1 cellular context compared by ENCODE assay signal in genomic region chr14:95046711-95047681, GRCh38.
TF ChIP-seq lines count a peak whose summit lies in the region.

No MANE protein-coding gene starts in this region.

TF ChIP-seq in HEK293, 187 proteins besides CTCF, POLR2A, EP300 and RAD21 (continued from another document):
- no peak; the same call in 1 of the 2 replicates for TF ChIP-seq PATZ1 (tag by site-specific recombination; IDR thresholded peaks at IDR 0.05)
- peak; percentile 60; the same call in 1 of the 2 replicates for TF ChIP-seq BCL11A (tag by site-specific recombination; IDR thresholded peaks at IDR 0.05; ENCODE audit: low read depth)
- peak; percentile 55 for TF ChIP-seq GLIS1 (tag by site-specific recombination; IDR thresholded peaks at IDR 0.05)
- TF ChIP-seq ZNF24 (tag by site-specific recombination; IDR thresholded peaks at IDR 0.05): no peak
- no peak for TF ChIP-seq ZNF426 (tag by site-specific recombination; IDR thresholded peaks at IDR 0.05)
- 0 out of 2 replicates have a peak, but pooled peaks have one; percentile 40 for TF ChIP-seq ZNF561 (tag by site-specific recombination; IDR thresholded peaks at IDR 0.05; ENCODE audit: borderline replicate concordance)
- peak; percentile 33 for TF ChIP-seq ZFHX2 (tag by site-specific recombination; conservative IDR thresholded peaks at IDR 0.05)
- no peak for TF ChIP-seq ZNF16 (tag by site-specific recombination; IDR thresholded peaks at IDR 0.05; ENCODE audit: low read depth)
- TF ChIP-seq ZNF341 (tag by site-specific recombination; IDR thresholded peaks at IDR 0.05; ENCODE audit: low read depth): no peak
- no peak for TF ChIP-seq ZNF433 (tag by site-specific recombination; IDR thresholded peaks at IDR 0.05; ENCODE audit: low read depth)
- TF ChIP-seq, protein P1, sequence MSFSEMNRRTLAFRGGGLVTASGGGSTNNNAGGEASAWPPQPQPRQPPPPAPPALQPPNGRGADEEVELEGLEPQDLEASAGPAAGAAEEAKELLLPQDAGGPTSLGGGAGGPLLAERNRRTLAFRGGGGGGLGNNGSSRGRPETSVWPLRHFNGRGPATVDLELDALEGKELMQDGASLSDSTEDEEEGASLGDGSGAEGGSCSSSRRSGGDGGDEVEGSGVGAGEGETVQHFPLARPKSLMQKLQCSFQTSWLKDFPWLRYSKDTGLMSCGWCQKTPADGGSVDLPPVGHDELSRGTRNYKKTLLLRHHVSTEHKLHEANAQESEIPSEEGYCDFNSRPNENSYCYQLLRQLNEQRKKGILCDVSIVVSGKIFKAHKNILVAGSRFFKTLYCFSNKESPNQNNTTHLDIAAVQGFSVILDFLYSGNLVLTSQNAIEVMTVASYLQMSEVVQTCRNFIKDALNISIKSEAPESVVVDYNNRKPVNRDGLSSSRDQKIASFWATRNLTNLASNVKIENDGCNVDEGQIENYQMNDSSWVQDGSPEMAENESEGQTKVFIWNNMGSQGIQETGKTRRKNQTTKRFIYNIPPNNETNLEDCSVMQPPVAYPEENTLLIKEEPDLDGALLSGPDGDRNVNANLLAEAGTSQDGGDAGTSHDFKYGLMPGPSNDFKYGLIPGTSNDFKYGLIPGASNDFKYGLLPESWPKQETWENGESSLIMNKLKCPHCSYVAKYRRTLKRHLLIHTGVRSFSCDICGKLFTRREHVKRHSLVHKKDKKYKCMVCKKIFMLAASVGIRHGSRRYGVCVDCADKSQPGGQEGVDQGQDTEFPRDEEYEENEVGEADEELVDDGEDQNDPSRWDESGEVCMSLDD (tag by site-specific recombination; IDR thresholded peaks at IDR 0.05): no peak
- TF ChIP-seq FEZF1 (tag by site-specific recombination; IDR thresholded peaks at IDR 0.05): peak; percentile 51; the same call in 1 of the 2 replicates
- TF ChIP-seq ZNF544 (tag by site-specific recombination; IDR thresholded peaks at IDR 0.05): no peak
- TF ChIP-seq ZFP69B (tag by site-specific recombination; IDR thresholded peaks at IDR 0.05): peak; percentile 79; the same call in 1 of the 2 replicates
- no peak for TF ChIP-seq ZNF596 (tag by site-specific recombination; IDR thresholded peaks at IDR 0.05)
- TF ChIP-seq, protein P2, sequence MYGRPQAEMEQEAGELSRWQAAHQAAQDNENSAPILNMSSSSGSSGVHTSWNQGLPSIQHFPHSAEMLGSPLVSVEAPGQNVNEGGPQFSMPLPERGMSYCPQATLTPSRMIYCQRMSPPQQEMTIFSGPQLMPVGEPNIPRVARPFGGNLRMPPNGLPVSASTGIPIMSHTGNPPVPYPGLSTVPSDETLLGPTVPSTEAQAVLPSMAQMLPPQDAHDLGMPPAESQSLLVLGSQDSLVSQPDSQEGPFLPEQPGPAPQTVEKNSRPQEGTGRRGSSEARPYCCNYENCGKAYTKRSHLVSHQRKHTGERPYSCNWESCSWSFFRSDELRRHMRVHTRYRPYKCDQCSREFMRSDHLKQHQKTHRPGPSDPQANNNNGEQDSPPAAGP (tag by site-specific recombination; IDR thresholded peaks at IDR 0.05): 0 out of 2 replicates have a peak, but pooled peaks have one; percentile 48
- TF ChIP-seq ZBTB20 (tag by site-specific recombination; IDR thresholded peaks at IDR 0.05): peak; percentile 25; the same call in 1 of the 2 replicates
- TF ChIP-seq ZNF600 (tag by site-specific recombination; IDR thresholded peaks at IDR 0.05): 0 out of 2 replicates have a peak, but pooled peaks have one; percentile 30
- TF ChIP-seq OSR2 (tag by site-specific recombination; IDR thresholded peaks at IDR 0.05): peak; percentile 13; the same call in 1 of the 2 replicates
- 0 out of 2 replicates have a peak, but pooled peaks have one; percentile 23 for TF ChIP-seq GLI2 (tag by site-specific recombination; IDR thresholded peaks at IDR 0.05; ENCODE audit: borderline replicate concordance, low read depth)
- TF ChIP-seq PRDM10 (tag by site-specific recombination; IDR thresholded peaks at IDR 0.05): 0 out of 2 replicates have a peak, but pooled peaks have one; percentile 16
- 0 out of 2 replicates have a peak, but pooled peaks have one; percentile 47 for TF ChIP-seq INSM2 (tag by site-specific recombination; IDR thresholded peaks at IDR 0.05)
- no peak for TF ChIP-seq ZSCAN18 (tag by site-specific recombination; IDR thresholded peaks at IDR 0.05)
- TF ChIP-seq SCRT2 (tag by site-specific recombination; IDR thresholded peaks at IDR 0.05): 0 out of 2 replicates have a peak, but pooled peaks have one; percentile 26
TF ChIP-seq in HEK293: peak in this region for 36.
